Comparison of ENCODE assay signal across 22 cellular contexts in genomic region chr15:49789436-49789835, GRCh38.
DNase-seq lines count a peak whose midpoint lies in the region; ATAC-seq, FAIRE-seq and TF ChIP-seq lines count a peak whose summit lies in the region.
"Had no signal": no experiment of that assay in that cellular context is flagged by ENCODE, and none has a peak within 500 bp of the region (broad histone marks: within the 10 kb centered on the region; RNA-seq: fewer than 3 reads in every experiment).

No MANE protein-coding gene starts in this region.

- no peak overlapping the region for H3K27ac Mint-ChIP-seq in WTC11
- no peak overlapping the region for H3K27ac Mint-ChIP-seq in HFFc6
- no peak overlapping the region for H3K27ac Mint-ChIP-seq in stimulated activated memory B cell treated with anti-CD40 and anti-IgM and Interleukin-4, amounts not matched to agents 10 μg/mL and 1 μg/mL and 100 μg/mL, for 72 hours
- H3K27ac Mint-ChIP-seq: B cell; CD4-positive, CD25-positive, alpha-beta regulatory T cell; CD8-positive, alpha-beta T cell; GM23338; H9 had no signal

- FAIRE-seq in G401.6 (lab: Jason Lieb, UNC) (peak; percentile 49), islet of Langerhans (lab: Jason Lieb, UNC) (peak; percentile 73)
- FAIRE-seq: GM12878, GM19239 had no signal

- peaks cover 3% of the 10 kb centered on the region for H3K4me1 Mint-ChIP-seq in WTC11
- H3K4me1 Mint-ChIP-seq in HFFc6 (ENCODE audit: low read depth) = no peaks in the 10 kb centered on the region
- no peaks in the 10 kb centered on the region for H3K4me1 Mint-ChIP-seq in stimulated activated memory B cell treated with anti-CD40 and anti-IgM and Interleukin-4, amounts not matched to agents 10 μg/mL and 1 μg/mL and 100 μg/mL, for 72 hours
- H3K4me1 Mint-ChIP-seq: B cell; CD4-positive, CD25-positive, alpha-beta regulatory T cell; GM23338; H9 had no signal

- peaks cover 29% of the 10 kb centered on the region for H3K36me3 Mint-ChIP-seq in WTC11
- H3K36me3 Mint-ChIP-seq in HFFc6 (ENCODE audit: low read depth) = peaks cover 7% of the 10 kb centered on the region
- H3K36me3 Mint-ChIP-seq in stimulated activated memory B cell treated with anti-CD40 and anti-IgM and Interleukin-4, amounts not matched to agents 10 μg/mL and 1 μg/mL and 100 μg/mL, for 72 hours = no peaks in the 10 kb centered on the region
- H3K36me3 Mint-ChIP-seq: CD8-positive, alpha-beta T cell had no signal

- H3K27me3 ChIP-seq in ovary = no peaks in the 10 kb centered on the region
- H3K27me3 ChIP-seq: BLaER1 had no signal

- no peaks in the 10 kb centered on the region for H3K4me1 ChIP-seq in ovary (ENCODE audit: insufficient read depth)
- H3K4me1 ChIP-seq: BLaER1, Caco-2 had no signal

- no peak for ATAC-seq in WTC11
- no peak for ATAC-seq in stimulated activated memory B cell treated with anti-CD40 and anti-IgM and Interleukin-4, amounts not matched to agents 10 μg/mL and 1 μg/mL and 100 μg/mL, for 72 hours
- ATAC-seq: CD8-positive, alpha-beta T cell; GM12878; GM23338; HCT116 had no signal

- TF ChIP-seq CTCF in WTC11 (IDR thresholded peaks at IDR 0.05) (no peak), ovary (IDR thresholded peaks at IDR 0.05) (no peak), HFFc6 (IDR thresholded peaks at IDR 0.05) (no peak)

- H3K4me3 ChIP-seq in ovary = no peak overlapping the region
- H3K4me3 ChIP-seq: BLaER1, GM12878, GM23338 had no signal

- intact Hi-C loops in ovary (cut with DNase I) = no loop called here

- POLR2A ChIA-PET in WTC11 (lab: Charles Lee) = no interaction called here

- peak; percentile 6 for DNase-seq in DMS53 (lab: John Stamatoyannopoulos, UW)
- no peak for DNase-seq in DMS53 treated with DMSO at 0.1 percent for 48 hours (lab: John Stamatoyannopoulos, UW; ENCODE audit: unreplicated experiment)
- no peak for DNase-seq in WTC11 (ENCODE audit: low spot score)
- no peak for DNase-seq in ovary
- DNase-seq in HFFc6 = no peak
- DNase-seq: Caco-2; CD4-positive, CD25-positive, alpha-beta regulatory T cell; CD8-positive, alpha-beta T cell; DMS153; DMS79 treated with DMSO at 0.1 percent for 48 hours; H9 had no signal

- no peak for TF ChIP-seq EP300 in ovary (IDR thresholded peaks at IDR 0.05)

- H3K27me3 Mint-ChIP-seq in WTC11 (ENCODE audit: low read depth) (no peaks in the 10 kb centered on the region), HFFc6 (ENCODE audit: insufficient read depth) (no peaks in the 10 kb centered on the region)
- peaks cover 13% of the 10 kb centered on the region for H3K27me3 Mint-ChIP-seq in stimulated activated memory B cell treated with anti-CD40 and anti-IgM and Interleukin-4, amounts not matched to agents 10 μg/mL and 1 μg/mL and 100 μg/mL, for 72 hours
- H3K27me3 Mint-ChIP-seq: B cell had no signal

- H3K9me3 Mint-ChIP-seq in WTC11 (peaks cover 61% of the 10 kb centered on the region), HFFc6 (peaks cover 26% of the 10 kb centered on the region)
- H3K9me3 Mint-ChIP-seq in stimulated activated memory B cell treated with anti-CD40 and anti-IgM and Interleukin-4, amounts not matched to agents 10 μg/mL and 1 μg/mL and 100 μg/mL, for 72 hours = peaks cover 9% of the 10 kb centered on the region

- no peak overlapping the region for H3K27ac ChIP-seq in ovary
- H3K27ac ChIP-seq: 22Rv1, BLaER1, C4-2B had no signal

- H3K36me3 ChIP-seq in ovary = no peaks in the 10 kb centered on the region
- H3K36me3 ChIP-seq: BLaER1 had no signal

- H3K4me3 Mint-ChIP-seq in WTC11 (no peak overlapping the region), HFFc6 (no peak overlapping the region)
- H3K4me3 Mint-ChIP-seq in stimulated activated memory B cell treated with anti-CD40 and anti-IgM and Interleukin-4, amounts not matched to agents 10 μg/mL and 1 μg/mL and 100 μg/mL, for 72 hours = no peak overlapping the region
- H3K4me3 Mint-ChIP-seq: B cell; CD4-positive, CD25-positive, alpha-beta regulatory T cell; CD8-positive, alpha-beta T cell; GM23338; H9 had no signal

- H3K9me3 ChIP-seq in ovary = no peaks in the 10 kb centered on the region
- H3K9me3 ChIP-seq: BLaER1 had no signal

- CTCF ChIA-PET in WTC11 (lab: Charles Lee) = no interaction called here

- no peak for TF ChIP-seq POLR2A in ovary (IDR thresholded peaks at IDR 0.05)

TF ChIP-seq in WTC11, 78 proteins besides CTCF, POLR2A, EP300 and RAD21:
- TF ChIP-seq ZNF317 (CRISPR knock-in tag; IDR thresholded peaks at IDR 0.05; ENCODE audit: borderline replicate concordance, low read depth) = peak; percentile 91
- TF ChIP-seq STAT6 (CRISPR knock-in tag; conservative IDR thresholded peaks at IDR 0.05; ENCODE audit: low read depth) = no peak
